In the genomic region with DNA sequence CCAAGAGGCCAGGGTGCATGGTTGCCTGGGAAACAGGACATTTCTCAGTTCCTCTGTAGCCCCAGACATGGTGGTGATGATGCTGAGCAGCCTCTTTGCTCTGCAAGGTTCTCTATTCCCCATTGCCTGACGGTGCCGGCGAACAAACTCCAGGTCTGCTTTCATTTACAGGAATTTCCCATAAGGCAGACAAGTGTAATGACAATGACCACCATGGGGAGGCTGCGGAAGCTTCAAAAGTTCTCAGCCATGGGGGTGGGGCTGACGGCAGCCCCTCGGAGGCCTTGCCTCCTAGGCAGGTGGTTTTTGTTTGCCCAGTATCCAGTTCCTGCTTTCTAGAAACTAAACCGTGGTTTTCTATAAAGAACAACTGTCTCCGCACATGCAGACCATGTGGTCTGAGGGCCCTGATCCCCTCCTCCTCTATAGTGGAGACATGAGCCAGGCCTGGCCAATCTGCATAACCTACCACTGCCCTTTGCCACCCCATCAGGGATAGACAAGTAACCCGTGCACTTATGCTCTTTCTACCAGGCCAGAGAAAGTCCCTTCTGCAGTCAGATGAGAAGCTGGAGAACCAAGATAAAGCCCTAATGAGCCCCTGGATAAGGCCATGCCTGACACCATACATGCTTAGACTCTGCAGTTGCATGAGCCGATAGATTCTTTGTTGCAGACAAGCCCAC, we compare ENCODE assay signal across 10 cellular contexts. TPM values are rescaled to one million over a fixed set of nuclear protein-coding genes. Genes with fewer than 3 reads are reported as not detected.
DNase-seq lines count a peak whose midpoint lies in the region; ATAC-seq and TF ChIP-seq lines count a peak whose summit lies in the region.
"Had no signal": no experiment of that assay in that cellular context is flagged by ENCODE, and none has a peak within 500 bp of the region (broad histone marks: within the 10 kb centered on the region; RNA-seq: fewer than 3 reads in every experiment).

No MANE protein-coding gene starts in this region.

- intact Hi-C loops in activated naive CD4-positive, alpha-beta T cell treated with anti-CD3 and anti-CD28 coated beads for 36 hours (cut with micrococcal nuclease): no loop called here
- intact Hi-C loops in upper lobe of right lung (cut with DNase I): no loop called here

- DNase-seq in NCI-H1417 (lab: John Stamatoyannopoulos, UW): peak; percentile 8 to 56 (median 18)
- DNase-seq in NCI-H1417 treated with DMSO at 0.1 percent for 48 hours (lab: John Stamatoyannopoulos, UW): no peak
- DNase-seq in neural progenitor cell (ENCODE audit: low spot score): peak; percentile 28
- no peak for DNase-seq in activated naive CD4-positive, alpha-beta T cell treated with anti-CD3 and anti-CD28 coated beads for 36 hours
- no peak for DNase-seq in HK-2 (ENCODE audit: unreplicated experiment)
- DNase-seq in upper lobe of right lung: no peak

- H3K27me3 Mint-ChIP-seq in neural progenitor cell (ENCODE audit: insufficient read depth, low read depth): peaks cover 2% of the 10 kb centered on the region
- no peaks in the 10 kb centered on the region for H3K27me3 Mint-ChIP-seq in activated naive CD4-positive, alpha-beta T cell treated with anti-CD3 and anti-CD28 coated beads for 36 hours (ENCODE audit: low read depth)

- H3K36me3 ChIP-seq in OCI-LY1 (ENCODE audit: insufficient read depth, low read length) (peaks cover 11% of the 10 kb centered on the region; the same call in 1 of the 2 replicates), neural progenitor cell (no peaks in the 10 kb centered on the region), upper lobe of right lung (peaks cover 53% of the 10 kb centered on the region)

- H3K27ac ChIP-seq in OCI-LY1 (ENCODE audit: low read depth, low read length, poor library complexity, severe bottlenecking): peak overlapping the region; percentile 94
- no peak overlapping the region for H3K27ac ChIP-seq in neural progenitor cell
- H3K27ac ChIP-seq in upper lobe of right lung: no peak overlapping the region
- H3K27ac ChIP-seq: A549 had no signal

- peak; percentile 67 for ATAC-seq in HG03025 (IDR thresholded peaks at IDR 0.05; ENCODE audit: low FRiP score, unreplicated experiment)
- ATAC-seq in upper lobe of right lung: no peak
- ATAC-seq: A549 had no signal

- H3K9me3 ChIP-seq in OCI-LY1 (ENCODE audit: low read length) (peaks cover 4% of the 10 kb centered on the region; the same call in 1 of the 2 replicates), neural progenitor cell (ENCODE audit: low read depth) (no peaks in the 10 kb centered on the region), upper lobe of right lung (no peaks in the 10 kb centered on the region)
- H3K9me3 ChIP-seq: A549 had no signal

- TF ChIP-seq CTCF in OCI-LY1 (IDR thresholded peaks at IDR 0.05; ENCODE audit: low read length) (no peak), neural progenitor cell (IDR thresholded peaks at IDR 0.05) (peak; percentile 4), upper lobe of right lung (IDR thresholded peaks at IDR 0.05) (no peak)

- CTCF ChIA-PET in activated naive CD4-positive, alpha-beta T cell treated with anti-CD3 and anti-CD28 coated beads for 36 hours (lab: Charles Lee): no interaction called here

- no peak overlapping the region for H3K4me3 Mint-ChIP-seq in neural progenitor cell
- no peak overlapping the region for H3K4me3 Mint-ChIP-seq in activated naive CD4-positive, alpha-beta T cell treated with anti-CD3 and anti-CD28 coated beads for 36 hours

- H3F3A ChIP-seq in OCI-LY1 (ENCODE audit: insufficient read depth, low read length): no peaks in the 10 kb centered on the region
- no peaks in the 10 kb centered on the region for H3F3A ChIP-seq in neural progenitor cell (ENCODE audit: low read depth)

- peak overlapping the region; percentile 27 for H3K4me3 ChIP-seq in OCI-LY1 (ENCODE audit: low read depth, low read length, poor library complexity, severe bottlenecking)
- H3K4me3 ChIP-seq in neural progenitor cell: no peak overlapping the region
- no peak overlapping the region for H3K4me3 ChIP-seq in upper lobe of right lung
- H3K4me3 ChIP-seq: A549 had no signal

- H3K27ac Mint-ChIP-seq in neural progenitor cell: no peak overlapping the region
- H3K27ac Mint-ChIP-seq in activated naive CD4-positive, alpha-beta T cell treated with anti-CD3 and anti-CD28 coated beads for 36 hours: no peak overlapping the region

- H3K9ac ChIP-seq in OCI-LY1 (ENCODE audit: low read length) (peak overlapping the region; percentile 50), neural progenitor cell (no peak overlapping the region)

- no peaks in the 10 kb centered on the region for H4K20me1 ChIP-seq in OCI-LY1 (ENCODE audit: insufficient read depth, low read length)
- H4K20me1 ChIP-seq in neural progenitor cell (ENCODE audit: low read depth): peaks cover 6% of the 10 kb centered on the region

- H3K4me1 ChIP-seq in OCI-LY1 (ENCODE audit: insufficient read depth, low read length, severe bottlenecking) (peaks cover 44% of the 10 kb centered on the region), neural progenitor cell (peaks cover 10% of the 10 kb centered on the region), upper lobe of right lung (no peaks in the 10 kb centered on the region)

- H3K36me3 Mint-ChIP-seq in neural progenitor cell: peaks cover 13% of the 10 kb centered on the region
- peaks cover 4% of the 10 kb centered on the region for H3K36me3 Mint-ChIP-seq in activated naive CD4-positive, alpha-beta T cell treated with anti-CD3 and anti-CD28 coated beads for 36 hours (ENCODE audit: low read depth)

- peaks cover 18% of the 10 kb centered on the region for H3K4me1 Mint-ChIP-seq in neural progenitor cell
- no peaks in the 10 kb centered on the region for H3K4me1 Mint-ChIP-seq in activated naive CD4-positive, alpha-beta T cell treated with anti-CD3 and anti-CD28 coated beads for 36 hours (ENCODE audit: low read depth)

- no peaks in the 10 kb centered on the region for H3K9me3 Mint-ChIP-seq in neural progenitor cell
- H3K9me3 Mint-ChIP-seq in activated naive CD4-positive, alpha-beta T cell treated with anti-CD3 and anti-CD28 coated beads for 36 hours: no peaks in the 10 kb centered on the region

- H3K4me2 ChIP-seq in OCI-LY1 (ENCODE audit: low read length) (peak overlapping the region; percentile 53), neural progenitor cell (peak overlapping the region; percentile 13)
- H3K4me2 ChIP-seq: A549 had no signal

- no peaks in the 10 kb centered on the region for H3K79me2 ChIP-seq in OCI-LY1 (ENCODE audit: insufficient read depth, low read length)
- no peaks in the 10 kb centered on the region for H3K79me2 ChIP-seq in neural progenitor cell (ENCODE audit: low read depth)

- H3K27me3 ChIP-seq in OCI-LY1 (ENCODE audit: insufficient read depth, low read length) (no peaks in the 10 kb centered on the region; the same call in 1 of the 2 replicates), neural progenitor cell (no peaks in the 10 kb centered on the region), upper lobe of right lung (no peaks in the 10 kb centered on the region)

- H3K9me2 ChIP-seq in OCI-LY1 (ENCODE audit: low read depth, low read length): no peaks in the 10 kb centered on the region

- H2AFZ ChIP-seq in OCI-LY1 (ENCODE audit: low read length): no peak overlapping the region
- H2AFZ ChIP-seq in neural progenitor cell (replicated peaks): no peak overlapping the region

RNA-seq across cellular contexts. Expression of gene LDLRAD2, which starts 54.0 kb away (rescaled TPM):
- 0.67 and 1.2 TPM in 2 replicates for total RNA-seq in neural progenitor cell (ENCODE audit: low replicate concordance)
- total RNA-seq in activated naive CD4-positive, alpha-beta T cell treated with anti-CD3 and anti-CD28 coated beads for 36 hours: not detected
- total RNA-seq in upper lobe of right lung: 0.38 TPM
- total RNA-seq: SK-MEL-5 had no signal

Comparison
In these comparisons a context has a peak if more than half of its experiments do, and no peak if none do; other contexts are left out.
1. DNase-seq: peak in NCI-H1417 (3 of 3) and neural progenitor cell (single experiment); none in NCI-H1417 treated with DMSO at 0.1 percent for 48 hours (single experiment), activated naive CD4-positive, alpha-beta T cell treated with anti-CD3 and anti-CD28 coated beads for 36 hours (single experiment), HK-2 (single experiment) and upper lobe of right lung (single experiment).